19 cellular contexts compared by ENCODE assay signal in the genomic region with DNA sequence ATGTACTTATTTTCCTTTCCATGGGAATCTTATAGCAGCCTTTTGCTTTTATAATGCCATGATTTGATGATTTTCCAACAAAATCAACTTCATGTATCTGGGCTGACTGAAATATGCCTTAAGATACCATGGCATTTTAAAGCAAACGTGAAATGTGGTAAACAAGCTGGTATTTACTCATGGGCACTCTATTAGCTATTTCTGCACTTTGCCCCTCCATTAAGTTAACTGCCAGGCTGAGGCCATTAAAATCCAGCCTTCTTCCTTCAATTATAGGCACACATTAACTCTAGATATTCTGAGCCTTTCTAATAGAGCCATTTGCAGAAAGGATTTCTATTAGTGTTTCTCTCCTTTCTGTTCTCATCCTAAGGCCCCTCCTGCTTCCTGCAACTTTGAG. TPM values are rescaled to one million over a fixed set of nuclear protein-coding genes. Genes with fewer than 3 reads are reported as not detected.
A peak's percentile ranks its signal among the peaks of the same experiment; 100 is the strongest.
DNase-seq lines count a peak whose midpoint lies in the region; ATAC-seq, FAIRE-seq and TF ChIP-seq lines count a peak whose summit lies in the region.
"Had no signal": no experiment of that assay in that cellular context is flagged by ENCODE, and none has a peak within 500 bp of the region (broad histone marks: within the 10 kb centered on the region; RNA-seq: fewer than 3 reads in every experiment).

No MANE protein-coding gene starts in this region.

- no peaks in the 10 kb centered on the region for H3K9me3 Mint-ChIP-seq in WTC11
- H3K9me3 Mint-ChIP-seq: dendritic cell treated with granulocyte-macrophage colony-stimulating factor and Interleukin-4, amounts not matched to agents 40 ng/mL and 50 ng/mL, for 4 days had no signal

- H3K4me3 Mint-ChIP-seq in WTC11: peak overlapping the region; percentile 78
- H3K4me3 Mint-ChIP-seq: activated naive CD8-positive, alpha-beta T cell treated with anti-CD3 and anti-CD28 coated beads, Interleukin-2, amount 10 ng/mL, durations not matched to agents 7 days and 5 days; CD4-positive, alpha-beta memory T cell; dendritic cell treated with granulocyte-macrophage colony-stimulating factor and Interleukin-4, amounts not matched to agents 40 ng/mL and 50 ng/mL, for 4 days had no signal

- H3K27me3 ChIP-seq in layer of hippocampus (ENCODE audit: control insufficient read depth, insufficient read depth, low read length) (peaks cover 2% of the 10 kb centered on the region), small intestine (ENCODE audit: control insufficient read depth in 2 of 2, insufficient read depth in 2 of 2, low read length in 2 of 2) (no peaks in the 10 kb centered on the region)

- DNase-seq in NCI-H1436 (lab: John Stamatoyannopoulos, UW) (peak; percentile 17), NCI-H1436 treated with DMSO at 0.1 percent for 48 hours (lab: John Stamatoyannopoulos, UW) (no peak), WTC11 (ENCODE audit: low spot score) (no peak), small intestine (peak; percentile 92), NCI-H345 (lab: John Stamatoyannopoulos, UW) (no peak), 8988T (no peak)
- no peak for DNase-seq in activated CD4-positive, CD25-positive, alpha-beta regulatory T cell (lab: John Stamatoyannopoulos, UW)
- DNase-seq: activated CD8-positive, alpha-beta memory T cell treated with anti-CD3 and anti-CD28 coated beads, Interleukin-2, amount 50 U/mL, for 4 hours; activated naive CD8-positive, alpha-beta T cell treated with anti-CD3 and anti-CD28 coated beads, Interleukin-2, amount 10 ng/mL, durations not matched to agents 7 days and 5 days; CD4-positive, alpha-beta memory T cell; KBM-7; naive thymus-derived CD4-positive, alpha-beta T cell; NCI-H2029 had no signal

- CTCF ChIA-PET in WTC11 (lab: Charles Lee): no interaction called here

- POLR2A ChIA-PET in WTC11 (lab: Charles Lee): no interaction called here

- H3K36me3 Mint-ChIP-seq in WTC11: no peaks in the 10 kb centered on the region

- WGBS in small intestine, 3 donors: 17 to 54% (median 36%) methylated on average over 1 of the region's 1 CpG

- H3K27ac ChIP-seq in layer of hippocampus (ENCODE audit: low read depth, low read length) (peak overlapping the region; percentile 57), small intestine (ENCODE audit: low read depth in 1 of 2, low read length in 1 of 2) (peak overlapping the region; percentile 79 to 89)
- H3K27ac ChIP-seq: SK-N-MC had no signal

- H3K27ac Mint-ChIP-seq in WTC11: no peak overlapping the region
- H3K27ac Mint-ChIP-seq: activated naive CD8-positive, alpha-beta T cell treated with anti-CD3 and anti-CD28 coated beads, Interleukin-2, amount 10 ng/mL, durations not matched to agents 7 days and 5 days; CD4-positive, alpha-beta memory T cell; dendritic cell treated with granulocyte-macrophage colony-stimulating factor and Interleukin-4, amounts not matched to agents 40 ng/mL and 50 ng/mL, for 4 days; naive thymus-derived CD4-positive, alpha-beta T cell had no signal

- peaks cover 52% of the 10 kb centered on the region for H3K27me3 Mint-ChIP-seq in WTC11 (ENCODE audit: low read depth)

- H3K9me3 ChIP-seq in small intestine (ENCODE audit: control insufficient read depth, low read depth): no peaks in the 10 kb centered on the region
- H3K9me3 ChIP-seq: A549 had no signal

- ATAC-seq in WTC11: no peak
- ATAC-seq: naive thymus-derived CD4-positive, alpha-beta T cell had no signal

- TF ChIP-seq CTCF in WTC11 (IDR thresholded peaks at IDR 0.05): no peak

- no peaks in the 10 kb centered on the region for H3K36me3 ChIP-seq in small intestine (ENCODE audit: control insufficient read depth in 2 of 2, insufficient read depth in 2 of 2, low read length in 2 of 2)

- FAIRE-seq in small intestine (lab: Jason Lieb, UNC): no peak
- FAIRE-seq: A549, G401.6, GM18507 had no signal

- H3K4me1 ChIP-seq in small intestine (ENCODE audit: control insufficient read depth in 2 of 2, insufficient read depth in 1 of 2, low read depth in 1 of 2, low read length in 1 of 2): no peaks in the 10 kb centered on the region
- H3K4me1 ChIP-seq: A549 had no signal

- peaks cover 14% of the 10 kb centered on the region for H3K4me1 Mint-ChIP-seq in WTC11

- peak overlapping the region in 1 of 2 donors; percentile 72 for H3K4me3 ChIP-seq in small intestine (ENCODE audit: low read depth in 1 of 2, low read length in 2 of 2)

TF ChIP-seq in WTC11, 78 proteins besides CTCF, POLR2A, EP300 and RAD21:
- no peak for TF ChIP-seq GTF2I (CRISPR knock-in tag; conservative IDR thresholded peaks at IDR 0.05)
- TF ChIP-seq EMX1 (CRISPR knock-in tag; IDR thresholded peaks at IDR 0.05): no peak
- no peak for TF ChIP-seq SOX15 (CRISPR knock-in tag; IDR thresholded peaks at IDR 0.05)
- no peak for TF ChIP-seq SMAD3 (CRISPR knock-in tag; IDR thresholded peaks at IDR 0.05; ENCODE audit: borderline replicate concordance)
- TF ChIP-seq ATF2 (CRISPR knock-in tag; IDR thresholded peaks at IDR 0.05; ENCODE audit: borderline replicate concordance, low read depth): no peak
- TF ChIP-seq, protein P1, sequence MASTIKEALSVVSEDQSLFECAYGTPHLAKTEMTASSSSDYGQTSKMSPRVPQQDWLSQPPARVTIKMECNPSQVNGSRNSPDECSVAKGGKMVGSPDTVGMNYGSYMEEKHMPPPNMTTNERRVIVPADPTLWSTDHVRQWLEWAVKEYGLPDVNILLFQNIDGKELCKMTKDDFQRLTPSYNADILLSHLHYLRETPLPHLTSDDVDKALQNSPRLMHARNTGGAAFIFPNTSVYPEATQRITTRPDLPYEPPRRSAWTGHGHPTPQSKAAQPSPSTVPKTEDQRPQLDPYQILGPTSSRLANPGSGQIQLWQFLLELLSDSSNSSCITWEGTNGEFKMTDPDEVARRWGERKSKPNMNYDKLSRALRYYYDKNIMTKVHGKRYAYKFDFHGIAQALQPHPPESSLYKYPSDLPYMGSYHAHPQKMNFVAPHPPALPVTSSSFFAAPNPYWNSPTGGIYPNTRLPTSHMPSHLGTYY (CRISPR knock-in tag; IDR thresholded peaks at IDR 0.05): no peak
- no peak for TF ChIP-seq JUN (CRISPR knock-in tag; IDR thresholded peaks at IDR 0.05)
- TF ChIP-seq ZNF263 (CRISPR knock-in tag; IDR thresholded peaks at IDR 0.05; ENCODE audit: low read depth): no peak
TF ChIP-seq in WTC11: peak in this region for 0.

RNA-seq across cellular contexts. Expression of gene KCNJ3, which starts 1.7 kb away (rescaled TPM):
- total RNA-seq in WTC11 (2021): 0.31 to 0.69 TPM (median 0.32 TPM) in 3 replicates
- 1 to 10 TPM; 3.0 to 6.5 (median 4.9) TPM for polyA plus RNA-seq in small intestine
- total RNA-seq: activated naive CD8-positive, alpha-beta T cell treated with anti-CD3 and anti-CD28 coated beads, Interleukin-2, amount 10 ng/mL, durations not matched to agents 7 days and 5 days; CD4-positive, alpha-beta memory T cell; naive thymus-derived CD4-positive, alpha-beta T cell had no signal
- polyA plus RNA-seq: A549; CD4-positive, alpha-beta memory T cell; naive thymus-derived CD4-positive, alpha-beta T cell had no signal

Comparison
In these comparisons a context has a peak if more than half of its experiments do, and no peak if none do; other contexts are left out.
1. DNase-seq: peak in NCI-H1436 (single experiment) and small intestine (single experiment); none in NCI-H1436 treated with DMSO at 0.1 percent for 48 hours (single experiment), WTC11 (single experiment), activated CD4-positive, CD25-positive, alpha-beta regulatory T cell (0 of 4), NCI-H345 (single experiment) and 8988T (single experiment).